ENCODE assay signal across 8 cellular contexts in the genomic region with DNA sequence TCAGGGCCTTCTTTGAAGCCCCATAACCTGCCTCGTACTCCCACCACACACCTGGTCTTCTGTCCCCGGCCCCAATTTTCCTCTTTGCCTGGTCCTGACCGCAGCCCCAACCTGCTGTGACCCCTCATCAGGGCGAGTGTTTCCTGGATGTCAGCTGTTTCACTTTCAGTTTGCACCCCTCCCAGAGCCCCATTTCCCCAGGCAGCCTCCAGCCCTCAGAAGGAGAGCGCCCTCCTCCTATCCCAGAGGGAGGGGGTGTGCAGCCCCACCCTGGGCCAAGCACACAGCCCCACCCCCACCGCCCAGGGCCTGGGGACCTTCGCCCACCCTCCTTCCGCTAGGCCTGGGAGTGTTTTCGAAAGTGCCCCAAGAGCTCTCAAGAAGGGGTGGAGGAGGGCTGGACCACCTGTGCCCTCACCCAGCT. TPM values are rescaled to one million over a fixed set of nuclear protein-coding genes. Genes with fewer than 3 reads are reported as not detected.
DNase-seq lines count a peak whose midpoint lies in the region; ATAC-seq and TF ChIP-seq lines count a peak whose summit lies in the region.

No MANE protein-coding gene starts in this region.

- peak overlapping the region; percentile 85 for H3K27ac ChIP-seq in CD8-positive, alpha-beta T cell (ENCODE audit: low read depth, low read length)
- H3K27ac ChIP-seq in breast epithelium, result peak overlapping the region; percentile 88 to 91

- intact Hi-C loops in CD8-positive, alpha-beta T cell (cut with DNase I, micrococcal nuclease), result loop anchor here (5.0 to 10.0 kb wide), 4 partner anchors 234 to 724 kb away; a partner anchor contains a TSS
- intact Hi-C loops in breast epithelium (cut with DNase I; ENCODE audit: low total_unique reads) (no loop called here), natural killer cell (cut with micrococcal nuclease) (loop anchor here (10.0 kb wide), 2 partner anchors 124 to 234 kb away; a partner anchor contains a TSS)

- H3K36me3 ChIP-seq in CD8-positive, alpha-beta T cell (ENCODE audit: insufficient read depth, low read length), result peaks cover 31% of the 10 kb centered on the region
- H3K36me3 ChIP-seq in breast epithelium, result no peaks in the 10 kb centered on the region

- TF ChIP-seq CTCF in CD8-positive, alpha-beta T cell (IDR thresholded peaks at IDR 0.05), result no peak
- no peak for TF ChIP-seq CTCF in breast epithelium (IDR thresholded peaks at IDR 0.05)
- no peak for TF ChIP-seq CTCF in natural killer cell (IDR thresholded peaks at IDR 0.05)

- H3K9me3 Mint-ChIP-seq in CD8-positive, alpha-beta T cell, result no peaks in the 10 kb centered on the region
- no peaks in the 10 kb centered on the region for H3K9me3 Mint-ChIP-seq in natural killer cell

- H3K27me3 ChIP-seq in CD8-positive, alpha-beta T cell (ENCODE audit: insufficient read depth, low read length), result no peaks in the 10 kb centered on the region
- H3K27me3 ChIP-seq in breast epithelium, result no peaks in the 10 kb centered on the region

- H3K4me1 Mint-ChIP-seq in CD8-positive, alpha-beta T cell (ENCODE audit: low read depth), result peaks cover 26% of the 10 kb centered on the region
- H3K4me1 Mint-ChIP-seq in natural killer cell, result peaks cover 14 to 31% of the 10 kb centered on the region in 2 donors

- H3K4me1 ChIP-seq in CD8-positive, alpha-beta T cell (ENCODE audit: insufficient read depth, low read length), result peaks cover 23% of the 10 kb centered on the region
- H3K4me1 ChIP-seq in breast epithelium, result peaks cover 0 to 3% of the 10 kb centered on the region in 2 donors

- peak overlapping the region; percentile 97 for H3K4me3 ChIP-seq in CD8-positive, alpha-beta T cell (ENCODE audit: low read depth, low read length)
- peak overlapping the region; percentile 76 to 83 (median 83) for H3K4me3 ChIP-seq in breast epithelium

- peak overlapping the region; percentile 93 for H3K4me3 Mint-ChIP-seq in CD8-positive, alpha-beta T cell
- H3K4me3 Mint-ChIP-seq in natural killer cell, result peak overlapping the region; percentile 92

- POLR2A ChIA-PET in CD8-positive, alpha-beta T cell (lab: Charles Lee), result interaction anchor here (0.5 to 1.9 kb wide), 2 partner anchors 8 to 133 kb away, joined by 3 to 25 read pairs; a partner anchor contains a TSS

- DNase-seq in CD8-positive, alpha-beta T cell, result peak in 4 of 7 experiments; percentile 42 to 64 (median 54)
- DNase-seq in OCI-M1 (lab: John Stamatoyannopoulos, UW) (peak; percentile 79), breast epithelium (ENCODE audit: low spot score in 2 of 2) (no peak), natural killer cell (peak; percentile 42), HT-29 (ENCODE audit: low spot score) (no peak)

- no peaks in the 10 kb centered on the region for H3K9me3 ChIP-seq in CD8-positive, alpha-beta T cell (ENCODE audit: low read length)
- H3K9me3 ChIP-seq in breast epithelium, result no peaks in the 10 kb centered on the region

- no peaks in the 10 kb centered on the region for H3K27me3 Mint-ChIP-seq in CD8-positive, alpha-beta T cell (ENCODE audit: low read depth)
- H3K27me3 Mint-ChIP-seq in natural killer cell (ENCODE audit: low read depth in 2 of 2), result no peaks in the 10 kb centered on the region

- peaks cover 44% of the 10 kb centered on the region for H3K36me3 Mint-ChIP-seq in CD8-positive, alpha-beta T cell
- no peaks in the 10 kb centered on the region for H3K36me3 Mint-ChIP-seq in natural killer cell

- peak overlapping the region; percentile 98 for H3K27ac Mint-ChIP-seq in CD8-positive, alpha-beta T cell
- H3K27ac Mint-ChIP-seq in natural killer cell, result peak overlapping the region; percentile 91 to 99

- TF ChIP-seq POLR2A in breast epithelium (IDR thresholded peaks at IDR 0.05), result no peak

- peak; percentile 43 for ATAC-seq in CD8-positive, alpha-beta T cell
- ATAC-seq in natural killer cell, result peak; percentile 47 to 63 (median 54)
- no peak for ATAC-seq in HG02870 (IDR thresholded peaks at IDR 0.05; ENCODE audit: unreplicated experiment)
- no peak for ATAC-seq in HG02571 (IDR thresholded peaks at IDR 0.05; ENCODE audit: unreplicated experiment)
- ATAC-seq in HG03342 (IDR thresholded peaks at IDR 0.05; ENCODE audit: unreplicated experiment), result no peak

- CTCF ChIA-PET in CD8-positive, alpha-beta T cell (lab: Charles Lee), result interaction anchor here (0.8 to 2.7 kb wide), 6 partner anchors 8 to 165 kb away, joined by 3 to 13 read pairs (median 4); no protein-coding TSS in a partner anchor

RNA-seq across cellular contexts. Expression of a gene that starts 1.5 kb away (rescaled TPM):
- total RNA-seq in CD8-positive, alpha-beta T cell, result 10 to 100 TPM; 44.8 to 46.5 TPM
- 10 to 100 TPM in 1 of 3 donors, 1 to 10 TPM in 2; 6.7 to 11.1 (median 7.0) TPM for total RNA-seq in breast epithelium
- 10 to 100 TPM; 36.3 to 49.8 (median 40.7) TPM for total RNA-seq in natural killer cell
- 19.7 and 27.8 TPM in 2 replicates for total RNA-seq in HT-29 (2014; rRNA removed; shearing (Covaris generic))

RNA-seq across cellular contexts. Expression of a gene that starts 42.5 kb away (rescaled TPM):
- 10 to 100 TPM; 39.5 to 40.1 TPM for total RNA-seq in CD8-positive, alpha-beta T cell
- total RNA-seq in breast epithelium (10 to 100 TPM; 18.4 to 40.0 (median 27.7) TPM), natural killer cell (10 to 100 TPM; 45.5 to 66.7 (median 46.0) TPM)
- 92.2 and 110 TPM in 2 replicates for total RNA-seq in HT-29 (2014; rRNA removed; shearing (Covaris generic))

Comparison
In these comparisons a context has a peak if more than half of its experiments do, and no peak if none do; other contexts are left out.
1. ATAC-seq: peak in CD8-positive, alpha-beta T cell (single experiment) and natural killer cell (3 of 3); none in HG02870 (single experiment), HG02571 (single experiment) and HG03342 (single experiment).
2. DNase-seq: peak in CD8-positive, alpha-beta T cell (4 of 7), OCI-M1 (single experiment) and natural killer cell (single experiment); none in breast epithelium (0 of 2) and HT-29 (single experiment).